In the genomic region with DNA sequence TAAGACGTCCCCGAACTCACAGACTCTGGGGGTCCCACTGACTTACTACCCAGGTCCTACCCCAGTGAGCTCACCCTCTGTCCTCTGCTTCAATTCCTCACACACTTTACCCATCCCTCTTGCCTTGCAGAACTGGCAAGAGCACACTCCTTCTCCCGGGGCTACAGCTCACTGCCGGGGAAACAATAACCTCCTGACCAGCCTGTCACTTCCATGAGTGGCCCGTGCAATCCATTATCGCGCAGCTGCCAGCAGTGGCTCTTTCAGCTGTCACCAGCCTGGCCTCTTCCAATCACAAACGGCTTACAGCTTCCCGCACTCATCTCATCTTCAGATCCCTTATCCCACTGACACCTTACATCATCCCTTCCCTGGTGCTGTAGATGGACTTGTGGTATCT, we compare ENCODE assay signal across 24 cellular contexts.
DNase-seq lines count a peak whose midpoint lies in the region; ATAC-seq and TF ChIP-seq lines count a peak whose summit lies in the region.
"Had no signal": no experiment of that assay in that cellular context is flagged by ENCODE, and none has a peak within 500 bp of the region (broad histone marks: within the 10 kb centered on the region; RNA-seq: fewer than 3 reads in every experiment).

No MANE protein-coding gene starts in this region.

- ATAC-seq in WTC11 = no peak
- ATAC-seq in left ventricle myocardium superior = peak; percentile 35
- ATAC-seq in GM18870 (IDR thresholded peaks at IDR 0.05; ENCODE audit: unreplicated experiment) = no peak
- ATAC-seq: CD8-positive, alpha-beta T cell had no signal

- no peaks in the 10 kb centered on the region for H3K9me3 ChIP-seq in osteoblast (ENCODE audit: low read depth, low read length)

- H3K4me3 ChIP-seq in osteoblast (ENCODE audit: insufficient read depth, low read length) = no peak overlapping the region
- H3K4me3 ChIP-seq: PC-9 had no signal

- peaks cover 6% of the 10 kb centered on the region for H3K79me2 ChIP-seq in osteoblast (ENCODE audit: insufficient read depth, low read length)

- intact Hi-C loops in left ventricle myocardium superior (cut with micrococcal nuclease) = no loop called here

- no peak overlapping the region for H2AFZ ChIP-seq in osteoblast (ENCODE audit: low read length)
- H2AFZ ChIP-seq: PC-9 had no signal

- CTCF ChIA-PET in WTC11 (lab: Charles Lee) = interaction anchor here (0.7 to 1.6 kb wide), 2 partner anchors 12 to 23 kb away, joined by 3 to 4 read pairs; no protein-coding TSS in a partner anchor

- no peak overlapping the region for H3K4me2 ChIP-seq in osteoblast (ENCODE audit: insufficient read depth, low read length)
- H3K4me2 ChIP-seq: PC-9 had no signal

- TF ChIP-seq CTCF in WTC11 (IDR thresholded peaks at IDR 0.05) (no peak), osteoblast (IDR thresholded peaks at IDR 0.05; ENCODE audit: extremely low read depth, low read depth, low read length) (no peak)

- H3K9me3 Mint-ChIP-seq in WTC11 = no peaks in the 10 kb centered on the region
- H3K9me3 Mint-ChIP-seq: CD8-positive, alpha-beta T cell had no signal

- no peaks in the 10 kb centered on the region for H3K27me3 ChIP-seq in osteoblast (ENCODE audit: insufficient read depth, low read length)

- H3K36me3 Mint-ChIP-seq in WTC11 = no peaks in the 10 kb centered on the region

- H3K4me3 Mint-ChIP-seq in WTC11 = no peak overlapping the region
- H3K4me3 Mint-ChIP-seq: B cell; CD8-positive, alpha-beta T cell had no signal

- DNase-seq in Ammon's horn (ENCODE audit: low spot score) = peak; percentile 10
- DNase-seq in WTC11 (ENCODE audit: low spot score) = no peak
- no peak for DNase-seq in left ventricle myocardium superior
- peak; percentile 18 for DNase-seq in osteoblast (ENCODE audit: insufficient read length, low spot score, missing footprints)
- DNase-seq in 8988T = no peak
- no peak for DNase-seq in COLO668 (lab: John Stamatoyannopoulos, UW; ENCODE audit: unreplicated experiment)
- DNase-seq: CD8-positive, alpha-beta T cell; DMS 273 treated with DMSO at 0.1 percent for 48 hours; DMS79 treated with DMSO at 0.1 percent for 48 hours; GF-D8; H7; IMR-90; KG1; MM.1S; NCI-H1417; NCI-H1694; NCI-H2029 treated with DMSO at 0.1 percent for 48 hours; NCI-H446 treated with DMSO at 0.1 percent for 48 hours; NCI-H526 treated with DMSO at 0.1 percent for 48 hours; PC-9; SHP77 had no signal

- H3K4me1 Mint-ChIP-seq in WTC11 = peaks cover 9% of the 10 kb centered on the region

- no peak overlapping the region for H3K27ac ChIP-seq in osteoblast (ENCODE audit: low read depth, low read length)
- H3K27ac ChIP-seq: C4-2B, PC-9 had no signal

- POLR2A ChIA-PET in WTC11 (lab: Charles Lee) = no interaction called here

- peak overlapping the region; percentile 17; the same call in 1 of the 2 replicates for H3K27ac Mint-ChIP-seq in WTC11
- H3K27ac Mint-ChIP-seq: B cell; CD8-positive, alpha-beta T cell had no signal

- H3K4me1 ChIP-seq in osteoblast (ENCODE audit: insufficient read depth, low read length) = peaks cover 7% of the 10 kb centered on the region

- H3K36me3 ChIP-seq in osteoblast (ENCODE audit: insufficient read depth, low read length) = no peaks in the 10 kb centered on the region

- peaks cover 16% of the 10 kb centered on the region for H4K20me1 ChIP-seq in osteoblast (ENCODE audit: insufficient read depth, low read length)

- H3K27me3 Mint-ChIP-seq in WTC11 (ENCODE audit: low read depth) = no peaks in the 10 kb centered on the region
- H3K27me3 Mint-ChIP-seq: B cell had no signal

TF ChIP-seq in WTC11, 78 proteins besides CTCF, POLR2A, EP300 and RAD21:
- no peak for TF ChIP-seq ZNF396 (CRISPR knock-in tag; IDR thresholded peaks at IDR 0.05; ENCODE audit: borderline replicate concordance)
- TF ChIP-seq ATF1 (CRISPR knock-in tag; IDR thresholded peaks at IDR 0.05) = no peak
- no peak for TF ChIP-seq NFYB (CRISPR knock-in tag; conservative IDR thresholded peaks at IDR 0.05; ENCODE audit: low read depth)
- TF ChIP-seq ZNF671 (CRISPR knock-in tag; IDR thresholded peaks at IDR 0.05) = no peak

Comparison
In these comparisons a context has a peak if more than half of its experiments do, and no peak if none do; other contexts are left out.
1. DNase-seq: peak in Ammon's horn (single experiment) and osteoblast (single experiment); none in WTC11 (single experiment), left ventricle myocardium superior (single experiment), 8988T (single experiment) and COLO668 (single experiment).